ENCODE assay signal across 8 cellular contexts in genomic region chr14:50532502-50533313, GRCh38. TPM values are rescaled to one million over a fixed set of nuclear protein-coding genes. Genes with fewer than 3 reads are reported as not detected.
DNase-seq lines count a peak whose midpoint lies in the region; ATAC-seq, FAIRE-seq and TF ChIP-seq lines count a peak whose summit lies in the region.

Gene MAP4K5, minus strand, starts transcription at chr14:50532569. Its CDS starts 520 bp downstream, at chr14:50532049.

- intact Hi-C loops in kidney (cut with DNase I), result no loop called here

- no peaks in the 10 kb centered on the region for H3K36me3 ChIP-seq in kidney (ENCODE audit: control insufficient read depth in 1 of 2, insufficient read depth in 2 of 2, low read length in 2 of 2)

- peak within 1 kb of the TSS; percentile 87 to 88 for H3K27ac ChIP-seq in kidney (ENCODE audit: low read depth in 2 of 2, low read length in 2 of 2)

- DNase-seq in AML-193 (lab: John Stamatoyannopoulos, UW) (peak; percentile 76 to 84), NCI-H345 (lab: John Stamatoyannopoulos, UW) (peak; percentile 93), cerebellar cortex (ENCODE audit: low spot score) (peak; percentile 83), kidney (peak; percentile 97)
- DNase-seq in activated CD4-positive, CD25-positive, alpha-beta regulatory T cell treated with anti-CD3 and anti-CD28 coated beads, Interleukin-2, amount 50 U/mL, for 72 hours, result peak; percentile 83
- DNase-seq in stimulated activated CD4-positive, alpha-beta T cell treated with anti-CD3 and anti-CD28 coated beads, Interleukin-15, amount 100 ng/mL, for 1 hour (ENCODE audit: low read depth in 1 of 2, low spot score in 1 of 2), result peak; percentile 79 to 84

- peak within 1 kb of the TSS; percentile 79 for H3K4me3 ChIP-seq in kidney (ENCODE audit: low read length in 2 of 2)

- FAIRE-seq in kidney (lab: Jason Lieb, UNC), result no peak

- H3K9ac ChIP-seq in kidney (ENCODE audit: low read length in 2 of 2), result peak within 1 kb of the TSS; percentile 75 to 79

- no peaks in the 10 kb centered on the region for H3K9me3 ChIP-seq in kidney (ENCODE audit: control insufficient read depth in 1 of 2, low read length in 2 of 2)

- ATAC-seq in GM19025 (IDR thresholded peaks at IDR 0.05; ENCODE audit: low read depth, unreplicated experiment) (peak; percentile 90), HG03280 (IDR thresholded peaks at IDR 0.05; ENCODE audit: unreplicated experiment) (peak; percentile 96)

- TF ChIP-seq CTCF in kidney (IDR thresholded peaks at IDR 0.05; ENCODE audit: borderline replicate concordance, extremely low read depth, insufficient read depth), result peak; percentile 93

- H3K4me1 ChIP-seq in kidney (ENCODE audit: control insufficient read depth in 1 of 2, insufficient read depth in 1 of 2, low read depth in 1 of 2, low read length in 2 of 2), result peaks cover 4 to 10% of the 10 kb centered on the region in 2 donors

RNA-seq across cellular contexts. Expression of gene MAP4K5, which starts in this region (rescaled TPM):
- total RNA-seq in kidney, result 47.8 TPM
- polyA plus RNA-seq in kidney (ENCODE audit: insufficient read depth, low read depth, low replicate concordance), result 9.4 TPM

Comparison
In these comparisons a context has a peak if more than half of its experiments do, and no peak if none do; other contexts are left out.
1. Peak in every context shown above with its lines: DNase-seq, ATAC-seq, H3K4me3 ChIP-seq and H3K27ac ChIP-seq.